8 cellular contexts compared by ENCODE assay signal in the genomic region with DNA sequence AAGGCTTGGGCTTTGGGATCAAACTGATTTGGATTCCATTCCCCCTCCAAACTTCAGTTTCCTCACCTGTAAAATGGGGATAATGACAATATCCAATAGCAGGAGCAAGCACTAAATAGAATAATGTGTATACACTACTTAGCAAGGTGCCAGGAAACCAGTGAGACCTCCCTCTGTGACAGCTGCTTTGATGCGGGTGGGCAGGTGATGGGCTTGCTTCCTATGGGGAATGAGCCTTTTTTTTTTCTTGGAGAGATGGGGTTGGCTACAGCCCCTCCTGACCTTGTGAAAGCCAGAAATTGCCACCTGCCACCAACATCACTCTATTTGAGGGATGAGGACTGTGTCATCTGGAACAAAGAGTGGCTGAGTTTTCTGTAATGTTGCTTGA. TPM values are rescaled to one million over a fixed set of nuclear protein-coding genes. Genes with fewer than 3 reads are reported as not detected.
DNase-seq lines count a peak whose midpoint lies in the region; ATAC-seq and TF ChIP-seq lines count a peak whose summit lies in the region.

No MANE protein-coding gene starts in this region.

- no peak for TF ChIP-seq EP300 in gastroesophageal sphincter (IDR thresholded peaks at IDR 0.05)

- peaks cover 5 to 79% (median 33%) of the 10 kb centered on the region in 3 donors for H3K4me1 ChIP-seq in gastroesophageal sphincter

- WGBS in gastroesophageal sphincter (ENCODE audit: low coverage in 1 of 2), 2 donors, result 100% methylated on average over 1 of the region's 1 CpG; no CpG with 5 or more reads in 1 of the 2 donors

- no peak for ATAC-seq in gastroesophageal sphincter
- ATAC-seq in stimulated activated naive B cell treated with anti-CD40 and anti-IgM and Interleukin-4, amounts not matched to agents 10 μg/mL and 1 μg/mL and 100 μg/mL, for 72 hours (replicated peaks), result no peak
- no peak for ATAC-seq in GM18909 (IDR thresholded peaks at IDR 0.05; ENCODE audit: poor library complexity, unreplicated experiment)

- DNase-seq in activated CD4-positive, alpha-beta T cell treated with anti-CD3 and anti-CD28 coated beads, Interleukin-2, amount 10 ng/mL, durations not matched to agents 24 days and 14 days, result peak; percentile 70
- no peak for DNase-seq in activated CD4-positive, alpha-beta T cell treated with anti-CD3 and anti-CD28 coated beads for 48 hours
- DNase-seq in stimulated activated naive B cell treated with anti-CD40 and anti-IgM and Interleukin-4, amounts not matched to agents 10 μg/mL and 1 μg/mL and 100 μg/mL, for 72 hours, result no peak
- no peak for DNase-seq in DMS153 (lab: John Stamatoyannopoulos, UW)
- no peak for DNase-seq in OCI-M1 (lab: John Stamatoyannopoulos, UW)

- H3K9me3 ChIP-seq in gastroesophageal sphincter, result no peaks in the 10 kb centered on the region

- peaks cover 0 to 4% of the 10 kb centered on the region in 2 donors for H3K36me3 ChIP-seq in gastroesophageal sphincter

- no peaks in the 10 kb centered on the region for H3K27me3 Mint-ChIP-seq in activated CD4-positive, alpha-beta T cell treated with anti-CD3 and anti-CD28 coated beads, Interleukin-2, amount 10 ng/mL, durations not matched to agents 24 days and 14 days
- no peaks in the 10 kb centered on the region for H3K27me3 Mint-ChIP-seq in stimulated activated naive B cell treated with anti-CD40 and anti-IgM and Interleukin-4, amounts not matched to agents 10 μg/mL and 1 μg/mL and 100 μg/mL, for 72 hours

- no peaks in the 10 kb centered on the region for H3K27me3 ChIP-seq in gastroesophageal sphincter

- H3K4me3 ChIP-seq in WI38 (ENCODE audit: low read depth, low read length) (peak overlapping the region; percentile 73), gastroesophageal sphincter (peak overlapping the region; percentile 61 to 81)

- intact Hi-C loops in activated CD4-positive, alpha-beta T cell treated with anti-CD3 and anti-CD28 coated beads, Interleukin-2, amount 10 ng/mL, durations not matched to agents 24 days and 14 days (cut with micrococcal nuclease), result loop anchor here (5.0 to 10.0 kb wide), 4 partner anchors 161 to 1558 kb away; partner anchors contain the start of genes CRY2, PHF21A, SLC35C1 and TSPAN18

- H3K27ac Mint-ChIP-seq in activated CD4-positive, alpha-beta T cell treated with anti-CD3 and anti-CD28 coated beads, Interleukin-2, amount 10 ng/mL, durations not matched to agents 24 days and 14 days, result peak overlapping the region; percentile 88
- peak overlapping the region; percentile 88 for H3K27ac Mint-ChIP-seq in stimulated activated naive B cell treated with anti-CD40 and anti-IgM and Interleukin-4, amounts not matched to agents 10 μg/mL and 1 μg/mL and 100 μg/mL, for 72 hours

- H3K36me3 Mint-ChIP-seq in activated CD4-positive, alpha-beta T cell treated with anti-CD3 and anti-CD28 coated beads, Interleukin-2, amount 10 ng/mL, durations not matched to agents 24 days and 14 days (ENCODE audit: low read depth), result peaks cover 50% of the 10 kb centered on the region
- H3K36me3 Mint-ChIP-seq in stimulated activated naive B cell treated with anti-CD40 and anti-IgM and Interleukin-4, amounts not matched to agents 10 μg/mL and 1 μg/mL and 100 μg/mL, for 72 hours, result peaks cover 27 to 38% of the 10 kb centered on the region in 2 donors

- peaks cover 53% of the 10 kb centered on the region for H3K4me1 Mint-ChIP-seq in activated CD4-positive, alpha-beta T cell treated with anti-CD3 and anti-CD28 coated beads, Interleukin-2, amount 10 ng/mL, durations not matched to agents 24 days and 14 days
- H3K4me1 Mint-ChIP-seq in stimulated activated naive B cell treated with anti-CD40 and anti-IgM and Interleukin-4, amounts not matched to agents 10 μg/mL and 1 μg/mL and 100 μg/mL, for 72 hours, result peaks cover 53 to 84% of the 10 kb centered on the region in 2 donors

- H3K27ac ChIP-seq in gastroesophageal sphincter, result peak overlapping the region in 1 of 4 donors; percentile 92

- no peak for TF ChIP-seq POLR2A in gastroesophageal sphincter (IDR thresholded peaks at IDR 0.05)

- TF ChIP-seq CTCF in WI38 (IDR thresholded peaks at IDR 0.05; ENCODE audit: low read depth, low read length) (no peak), gastroesophageal sphincter (IDR thresholded peaks at IDR 0.05) (no peak)

- H3K9me3 Mint-ChIP-seq in activated CD4-positive, alpha-beta T cell treated with anti-CD3 and anti-CD28 coated beads, Interleukin-2, amount 10 ng/mL, durations not matched to agents 24 days and 14 days, result no peaks in the 10 kb centered on the region
- peaks cover 0 to 4% of the 10 kb centered on the region in 2 donors for H3K9me3 Mint-ChIP-seq in stimulated activated naive B cell treated with anti-CD40 and anti-IgM and Interleukin-4, amounts not matched to agents 10 μg/mL and 1 μg/mL and 100 μg/mL, for 72 hours

- peak overlapping the region; percentile 90 for H3K4me3 Mint-ChIP-seq in activated CD4-positive, alpha-beta T cell treated with anti-CD3 and anti-CD28 coated beads, Interleukin-2, amount 10 ng/mL, durations not matched to agents 24 days and 14 days
- peak overlapping the region; percentile 84 to 94 for H3K4me3 Mint-ChIP-seq in stimulated activated naive B cell treated with anti-CD40 and anti-IgM and Interleukin-4, amounts not matched to agents 10 μg/mL and 1 μg/mL and 100 μg/mL, for 72 hours

RNA-seq across cellular contexts. Expression of gene CD82, which starts 1.1 kb away (rescaled TPM):
- 448 and 469 TPM in 2 replicates for total RNA-seq in activated CD4-positive, alpha-beta T cell treated with anti-CD3 and anti-CD28 coated beads, Interleukin-2, amount 10 ng/mL, durations not matched to agents 24 days and 14 days
- total RNA-seq in gastroesophageal sphincter, result 10 to 100 TPM; 12.7 to 24.0 (median 19.1) TPM

Comparison
In these comparisons a context has a peak if more than half of its experiments do, and no peak if none do; other contexts are left out.
1. RNA of gene CD82, which starts 1.1 kb away (total RNA-seq): 448 to 469 TPM in activated CD4-positive, alpha-beta T cell treated with anti-CD3 and anti-CD28 coated beads, Interleukin-2, amount 10 ng/mL, durations not matched to agents 24 days and 14 days; 12.7 to 24.0 TPM in gastroesophageal sphincter; every median in the first group is over 10 times any median in the second.